ENCODE assay signal across 14 cellular contexts in genomic region chr1:109535971-109536491, GRCh38. TPM values are rescaled to one million over a fixed set of nuclear protein-coding genes. Genes with fewer than 3 reads are reported as not detected.
A peak's percentile ranks its signal among the peaks of the same experiment; 100 is the strongest.
DNase-seq lines count a peak whose midpoint lies in the region; ATAC-seq and TF ChIP-seq lines count a peak whose summit lies in the region.
"Had no signal": no experiment of that assay in that cellular context is flagged by ENCODE, and none has a peak within 500 bp of the region (broad histone marks: within the 10 kb centered on the region; RNA-seq: fewer than 3 reads in every experiment).

No MANE protein-coding gene starts in this region.

- no peak overlapping the region for H3K27ac Mint-ChIP-seq in endothelial cell (ENCODE audit: unreplicated experiment)
- H3K27ac Mint-ChIP-seq in activated naive CD8-positive, alpha-beta T cell treated with anti-CD3 and anti-CD28 coated beads, Interleukin-2, amount 50 U/mL, for 24 hours: no peak overlapping the region
- H3K27ac Mint-ChIP-seq: memory B cell had no signal

- no peak overlapping the region for H3K4me3 Mint-ChIP-seq in endothelial cell (ENCODE audit: unreplicated experiment)
- no peak overlapping the region for H3K4me3 Mint-ChIP-seq in activated naive CD8-positive, alpha-beta T cell treated with anti-CD3 and anti-CD28 coated beads, Interleukin-2, amount 50 U/mL, for 24 hours
- H3K4me3 Mint-ChIP-seq: memory B cell had no signal

- no peak for TF ChIP-seq POLR2A in thyroid gland (IDR thresholded peaks at IDR 0.05)

- no peak overlapping the region for H3K4me3 ChIP-seq in mesendoderm (ENCODE audit: low read length)
- no peak overlapping the region for H3K4me3 ChIP-seq in thyroid gland (replicated peaks in 1 of 3)
- no peak overlapping the region for H3K4me3 ChIP-seq in MG63
- H3K4me3 ChIP-seq: SK-N-MC, skin epidermis had no signal

- H3K27ac ChIP-seq in caudate nucleus (ENCODE audit: low read depth, low read length): peak overlapping the region; percentile 94
- no peak overlapping the region for H3K27ac ChIP-seq in mesendoderm (ENCODE audit: low read depth, low read length)
- H3K27ac ChIP-seq in thyroid gland: no peak overlapping the region
- H3K27ac ChIP-seq: SK-N-MC, skin epidermis had no signal

- no peak overlapping the region for H3K56ac ChIP-seq in mesendoderm (ENCODE audit: low read length)

- no peaks in the 10 kb centered on the region for H3K79me2 ChIP-seq in mesendoderm (ENCODE audit: control insufficient read depth, insufficient read depth, low read length)

- no peaks in the 10 kb centered on the region for H3K9me3 Mint-ChIP-seq in endothelial cell (ENCODE audit: unreplicated experiment)
- H3K9me3 Mint-ChIP-seq in activated naive CD8-positive, alpha-beta T cell treated with anti-CD3 and anti-CD28 coated beads, Interleukin-2, amount 50 U/mL, for 24 hours: no peaks in the 10 kb centered on the region
- H3K9me3 Mint-ChIP-seq: memory B cell had no signal

- no peak overlapping the region for H2BK15ac ChIP-seq in mesendoderm (replicated peaks; ENCODE audit: low read depth)

- H3K23ac ChIP-seq in mesendoderm (ENCODE audit: low read length): no peak overlapping the region

- WGBS in mesendoderm (ENCODE audit: extremely low coverage, insufficient coverage, low lambda C conversion rate): no CpG with 5 or more reads among the region's 5 CpGs
- 52 to 60% methylated on average over 3 to 5 of the region's 5 CpGs for WGBS in thyroid gland, 2 donors

- H3K18ac ChIP-seq in mesendoderm (ENCODE audit: low read length): no peak overlapping the region

- ATAC-seq in activated naive CD8-positive, alpha-beta T cell treated with anti-CD3 and anti-CD28 coated beads, Interleukin-2, amount 50 U/mL, for 24 hours: no peak

- H3K9me3 ChIP-seq in thyroid gland (no peaks in the 10 kb centered on the region), MG63 (no peaks in the 10 kb centered on the region)

- H3K9ac ChIP-seq in mesendoderm (ENCODE audit: low read length): no peak overlapping the region

- DNase-seq in NCI-H1417 (lab: John Stamatoyannopoulos, UW): peak in 2 of 3 experiments; percentile 50 to 59
- DNase-seq in NCI-H1417 treated with DMSO at 0.1 percent for 48 hours (lab: John Stamatoyannopoulos, UW): no peak
- peak in 54 of 61 donors; percentile 23 to 90 (median 62) for DNase-seq in caudate nucleus (lab: John Stamatoyannopoulos, UW)
- DNase-seq in mesendoderm: peak; percentile 14
- peak; percentile 29 to 33 for DNase-seq in thyroid gland
- DNase-seq in MG63: no peak
- no peak for DNase-seq in endothelial cell (ENCODE audit: low spot score)
- DNase-seq in activated naive CD8-positive, alpha-beta T cell treated with anti-CD3 and anti-CD28 coated beads, Interleukin-2, amount 50 U/mL, for 24 hours: no peak
- DNase-seq: 8988T; activated CD4-positive, CD25-positive, alpha-beta regulatory T cell treated with anti-CD3 and anti-CD28 coated beads, Interleukin-2, amount 50 U/mL, for 72 hours had no signal

- H3K36me3 ChIP-seq in mesendoderm (ENCODE audit: control insufficient read depth, insufficient read depth, low read length) (no peaks in the 10 kb centered on the region), thyroid gland (no peaks in the 10 kb centered on the region), MG63 (no peaks in the 10 kb centered on the region)

- no peak overlapping the region for H2AK5ac ChIP-seq in mesendoderm (ENCODE audit: low read length)

- H3K4me1 ChIP-seq in mesendoderm (ENCODE audit: control insufficient read depth, low read depth, low read length) (no peaks in the 10 kb centered on the region), thyroid gland (peaks cover 4 to 16% of the 10 kb centered on the region in 2 donors)

- no peak overlapping the region for H2BK5ac ChIP-seq in mesendoderm (ENCODE audit: low read length)

- no peak overlapping the region for H3K4me2 ChIP-seq in mesendoderm (ENCODE audit: low read length)

- H4K5ac ChIP-seq in mesendoderm (ENCODE audit: low read length): no peak overlapping the region

- H4K8ac ChIP-seq in mesendoderm (ENCODE audit: low read depth, low read length): no peak overlapping the region

- peaks cover 8% of the 10 kb centered on the region for H3K27me3 Mint-ChIP-seq in endothelial cell (ENCODE audit: unreplicated experiment)
- no peaks in the 10 kb centered on the region for H3K27me3 Mint-ChIP-seq in activated naive CD8-positive, alpha-beta T cell treated with anti-CD3 and anti-CD28 coated beads, Interleukin-2, amount 50 U/mL, for 24 hours
- H3K27me3 Mint-ChIP-seq: memory B cell had no signal

- no peaks in the 10 kb centered on the region for H3K79me1 ChIP-seq in mesendoderm (ENCODE audit: low read length)

- H3K4me1 Mint-ChIP-seq in endothelial cell (ENCODE audit: unreplicated experiment): peaks cover 9% of the 10 kb centered on the region
- H3K4me1 Mint-ChIP-seq in activated naive CD8-positive, alpha-beta T cell treated with anti-CD3 and anti-CD28 coated beads, Interleukin-2, amount 50 U/mL, for 24 hours: peaks cover 17% of the 10 kb centered on the region

- H3K4ac ChIP-seq in mesendoderm (ENCODE audit: low read depth, low read length): no peak overlapping the region

- TF ChIP-seq CTCF in thyroid gland (IDR thresholded peaks at IDR 0.05): no peak
- TF ChIP-seq CTCF in endothelial cell (IDR thresholded peaks at IDR 0.05; ENCODE audit: unreplicated experiment): no peak

- H3K27me3 ChIP-seq in mesendoderm (ENCODE audit: insufficient read depth, low read length, poor library complexity): no peaks in the 10 kb centered on the region
- no peaks in the 10 kb centered on the region for H3K27me3 ChIP-seq in thyroid gland
- H3K27me3 ChIP-seq in MG63: no peaks in the 10 kb centered on the region; the same call in 1 of the 2 replicates

- no peak overlapping the region for H2BK120ac ChIP-seq in mesendoderm (ENCODE audit: low read depth, low read length)

- intact Hi-C loops in thyroid gland (cut with DNase I): loop anchor here (10.0 kb wide), 1 partner anchor 271 kb away; no protein-coding TSS in a partner anchor

- no peaks in the 10 kb centered on the region for H3K36me3 Mint-ChIP-seq in endothelial cell (ENCODE audit: low read depth, unreplicated experiment)
- H3K36me3 Mint-ChIP-seq in activated naive CD8-positive, alpha-beta T cell treated with anti-CD3 and anti-CD28 coated beads, Interleukin-2, amount 50 U/mL, for 24 hours (ENCODE audit: low read depth): no peaks in the 10 kb centered on the region
- H3K36me3 Mint-ChIP-seq: memory B cell had no signal

RNA-seq across cellular contexts. Expression of gene GPR61, which starts 3.6 kb away (rescaled TPM):
- 0.10 TPM for polyA plus RNA-seq in mesendoderm (2013, experiment 1 of 2)
- polyA plus RNA-seq in mesendoderm (2013, experiment 2 of 2): 0.08 TPM
- total RNA-seq in thyroid gland: 1 to 10 TPM in 2 of 4 donors, under 1 TPM in 2; 0.11 to 3.8 (median 1.1) TPM
- not detected in 2 replicates for total RNA-seq in MG63 (2014; rRNA removed; shearing (Covaris generic); ENCODE audit: low replicate concordance)
- not detected for total RNA-seq in endothelial cell (ENCODE audit: unreplicated experiment)
- total RNA-seq: HT-29 had no signal

RNA-seq across cellular contexts. Expression of gene GNAI3, which starts 12.4 kb away (rescaled TPM):
- 6.2 TPM for polyA plus RNA-seq in mesendoderm (2013, experiment 1 of 2)
- polyA plus RNA-seq in mesendoderm (2013, experiment 2 of 2): 6.5 TPM
- 1 to 10 TPM; 5.1 to 7.2 (median 6.0) TPM for total RNA-seq in thyroid gland
- total RNA-seq in MG63 (2014; rRNA removed; shearing (Covaris generic); ENCODE audit: low replicate concordance): 17.0 and 20.1 TPM in 2 replicates
- total RNA-seq in endothelial cell (ENCODE audit: unreplicated experiment): 17.7 TPM

RNA-seq across cellular contexts. Expression of gene AMIGO1, which starts 26.5 kb away (rescaled TPM):
- 0.56 TPM for polyA plus RNA-seq in mesendoderm (2013, experiment 1 of 2)
- polyA plus RNA-seq in mesendoderm (2013, experiment 2 of 2): 0.48 TPM
- total RNA-seq in thyroid gland: 10 to 100 TPM; 13.5 to 14.0 (median 13.8) TPM
- 0.20 and 1.3 TPM in 2 replicates for total RNA-seq in MG63 (2014; rRNA removed; shearing (Covaris generic); ENCODE audit: low replicate concordance)
- total RNA-seq in endothelial cell (ENCODE audit: unreplicated experiment): 1.2 TPM

RNA-seq across cellular contexts. Expression of gene CYB561D1, which starts 42.1 kb away (rescaled TPM):
- 1.7 TPM for polyA plus RNA-seq in mesendoderm (2013, experiment 1 of 2)
- 1.4 TPM for polyA plus RNA-seq in mesendoderm (2013, experiment 2 of 2)
- 10 to 100 TPM in 3 of 4 donors, 1 to 10 TPM in 1; 8.1 to 16.0 (median 12.2) TPM for total RNA-seq in thyroid gland
- 2.2 and 6.7 TPM in 2 replicates for total RNA-seq in MG63 (2014; rRNA removed; shearing (Covaris generic); ENCODE audit: low replicate concordance)
- 7.8 TPM for total RNA-seq in endothelial cell (ENCODE audit: unreplicated experiment)

RNA-seq across cellular contexts. Expression of gene ATXN7L2, which starts 52.3 kb away (rescaled TPM):
- 8.0 TPM for polyA plus RNA-seq in mesendoderm (2013, experiment 1 of 2)
- 8.2 TPM for polyA plus RNA-seq in mesendoderm (2013, experiment 2 of 2)
- 10 to 100 TPM in 1 of 4 donors, 1 to 10 TPM in 3; 5.8 to 11.7 (median 8.4) TPM for total RNA-seq in thyroid gland
- total RNA-seq in MG63 (2014; rRNA removed; shearing (Covaris generic); ENCODE audit: low replicate concordance): 3.9 and 10.4 TPM in 2 replicates
- total RNA-seq in endothelial cell (ENCODE audit: unreplicated experiment): 3.2 TPM

Comparison
In these comparisons a context has a peak if more than half of its experiments do, and no peak if none do; other contexts are left out.
1. DNase-seq: peak in NCI-H1417 (2 of 3), caudate nucleus (54 of 61), mesendoderm (single experiment) and thyroid gland (2 of 2); none in NCI-H1417 treated with DMSO at 0.1 percent for 48 hours (single experiment), MG63 (single experiment), endothelial cell (single experiment) and activated naive CD8-positive, alpha-beta T cell treated with anti-CD3 and anti-CD28 coated beads, Interleukin-2, amount 50 U/mL, for 24 hours (single experiment).